In the genomic region with DNA sequence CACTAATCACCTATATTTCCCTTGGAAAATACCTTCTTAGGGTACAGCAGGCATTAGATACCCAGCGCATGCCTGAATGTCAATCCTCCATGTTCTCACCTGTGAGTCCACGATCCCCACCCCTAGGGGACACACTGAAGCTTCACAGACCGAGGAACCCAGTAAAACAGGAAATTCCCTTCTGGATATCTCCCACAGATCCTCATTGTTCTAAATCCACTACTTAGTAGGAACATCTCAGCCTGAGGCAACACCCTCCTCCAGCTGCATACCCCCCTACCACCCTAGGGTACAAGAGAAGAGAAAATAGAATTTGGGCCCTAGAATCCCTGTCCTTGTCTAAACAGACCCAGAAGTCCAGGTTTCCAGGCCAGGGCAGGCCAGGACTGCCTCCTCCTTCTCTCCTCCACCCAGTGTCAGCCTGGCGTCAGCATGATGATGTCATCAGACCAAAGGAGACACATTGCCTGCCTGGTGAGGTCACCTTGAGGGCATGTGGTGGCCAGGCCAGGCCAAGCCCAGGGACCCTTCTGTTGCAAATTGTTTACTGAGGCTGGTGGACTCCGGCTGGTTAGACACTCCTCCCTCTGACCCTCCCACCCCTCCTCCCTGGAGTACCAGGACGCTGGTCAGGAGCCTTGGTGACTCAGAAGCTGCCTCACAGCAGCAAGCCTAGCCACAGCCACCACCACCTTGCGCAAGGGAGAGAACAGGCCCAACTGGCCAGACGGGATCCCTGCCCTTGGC, we compare ENCODE assay signal across 1 cellular context.
TF ChIP-seq lines count a peak whose summit lies in the region.

No MANE protein-coding gene starts in this region.

TF ChIP-seq in K562, 482 proteins besides CTCF, POLR2A, EP300 and RAD21 (continued from another document and continues in another):
- TF ChIP-seq, protein P1, sequence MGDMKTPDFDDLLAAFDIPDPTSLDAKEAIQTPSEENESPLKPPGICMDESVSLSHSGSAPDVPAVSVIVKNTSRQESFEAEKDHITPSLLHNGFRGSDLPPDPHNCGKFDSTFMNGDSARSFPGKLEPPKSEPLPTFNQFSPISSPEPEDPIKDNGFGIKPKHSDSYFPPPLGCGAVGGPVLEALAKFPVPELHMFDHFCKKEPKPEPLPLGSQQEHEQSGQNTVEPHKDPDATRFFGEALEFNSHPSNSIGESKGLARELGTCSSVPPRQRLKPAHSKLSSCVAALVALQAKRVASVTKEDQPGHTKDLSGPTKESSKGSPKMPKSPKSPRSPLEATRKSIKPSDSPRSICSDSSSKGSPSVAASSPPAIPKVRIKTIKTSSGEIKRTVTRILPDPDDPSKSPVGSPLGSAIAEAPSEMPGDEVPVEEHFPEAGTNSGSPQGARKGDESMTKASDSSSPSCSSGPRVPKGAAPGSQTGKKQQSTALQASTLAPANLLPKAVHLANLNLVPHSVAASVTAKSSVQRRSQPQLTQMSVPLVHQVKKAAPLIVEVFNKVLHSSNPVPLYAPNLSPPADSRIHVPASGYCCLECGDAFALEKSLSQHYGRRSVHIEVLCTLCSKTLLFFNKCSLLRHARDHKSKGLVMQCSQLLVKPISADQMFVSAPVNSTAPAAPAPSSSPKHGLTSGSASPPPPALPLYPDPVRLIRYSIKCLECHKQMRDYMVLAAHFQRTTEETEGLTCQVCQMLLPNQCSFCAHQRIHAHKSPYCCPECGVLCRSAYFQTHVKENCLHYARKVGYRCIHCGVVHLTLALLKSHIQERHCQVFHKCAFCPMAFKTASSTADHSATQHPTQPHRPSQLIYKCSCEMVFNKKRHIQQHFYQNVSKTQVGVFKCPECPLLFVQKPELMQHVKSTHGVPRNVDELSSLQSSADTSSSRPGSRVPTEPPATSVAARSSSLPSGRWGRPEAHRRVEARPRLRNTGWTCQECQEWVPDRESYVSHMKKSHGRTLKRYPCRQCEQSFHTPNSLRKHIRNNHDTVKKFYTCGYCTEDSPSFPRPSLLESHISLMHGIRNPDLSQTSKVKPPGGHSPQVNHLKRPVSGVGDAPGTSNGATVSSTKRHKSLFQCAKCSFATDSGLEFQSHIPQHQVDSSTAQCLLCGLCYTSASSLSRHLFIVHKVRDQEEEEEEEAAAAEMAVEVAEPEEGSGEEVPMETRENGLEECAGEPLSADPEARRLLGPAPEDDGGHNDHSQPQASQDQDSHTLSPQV (IDR thresholded peaks at IDR 0.05) = 0 out of 2 replicates have a peak, but pooled peaks have one; percentile 36
- peak; percentile 61; the same call in 1 of the 2 replicates for TF ChIP-seq L3MBTL2 (IDR thresholded peaks at IDR 0.05)
- peak; percentile 43; the same call in 1 of the 2 replicates for TF ChIP-seq DPF2 (IDR thresholded peaks at IDR 0.05)
- no peak for TF ChIP-seq ZNF324 (CRISPR knock-in tag; IDR thresholded peaks at IDR 0.05)
- TF ChIP-seq, protein P2, sequence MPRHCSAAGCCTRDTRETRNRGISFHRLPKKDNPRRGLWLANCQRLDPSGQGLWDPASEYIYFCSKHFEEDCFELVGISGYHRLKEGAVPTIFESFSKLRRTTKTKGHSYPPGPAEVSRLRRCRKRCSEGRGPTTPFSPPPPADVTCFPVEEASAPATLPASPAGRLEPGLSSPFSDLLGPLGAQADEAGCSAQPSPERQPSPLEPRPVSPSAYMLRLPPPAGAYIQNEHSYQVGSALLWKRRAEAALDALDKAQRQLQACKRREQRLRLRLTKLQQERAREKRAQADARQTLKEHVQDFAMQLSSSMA (CRISPR knock-in tag; IDR thresholded peaks at IDR 0.05) = no peak
- TF ChIP-seq ZNF639 (CRISPR knock-in tag; conservative IDR thresholded peaks at IDR 0.05 in 1 of 2, IDR thresholded peaks at IDR 0.05 in 1 of 2) = 0 out of 4 replicates have a peak, but pooled peaks of 1 of the 2 experiments have one; percentile 32
- no peak for TF ChIP-seq ZNF41 (CRISPR knock-in tag; conservative IDR thresholded peaks at IDR 0.05)
- no peak for TF ChIP-seq STAG1 (CRISPR knock-in tag; IDR thresholded peaks at IDR 0.05; ENCODE audit: borderline replicate concordance)
- no peak for TF ChIP-seq SNRNP70 (optimal IDR thresholded peaks at IDR 0.05; ENCODE audit: low read depth, low read length)
- peak; percentile 84 for TF ChIP-seq JUND (IDR thresholded peaks at IDR 0.05; ENCODE audit: borderline replicate concordance, low read depth, low read length)
- TF ChIP-seq JUND (tag; IDR thresholded peaks at IDR 0.05; ENCODE audit: borderline replicate concordance, low read depth, low read length) = peak; percentile 89; the same call in 2 of the 3 replicates
- TF ChIP-seq CTBP1 (IDR thresholded peaks at IDR 0.05; ENCODE audit: borderline replicate concordance) = peak; percentile 46
- TF ChIP-seq MTA3 (IDR thresholded peaks at IDR 0.05; ENCODE audit: borderline replicate concordance) = peak; percentile 59; the same call in 1 of the 2 replicates
- TF ChIP-seq RBM39 (optimal IDR thresholded peaks at IDR 0.05; ENCODE audit: low read depth, low read length) = no peak
- no peak for TF ChIP-seq EZH2 (IDR thresholded peaks at IDR 0.05; ENCODE audit: borderline replicate concordance, low read depth, low read length)
- TF ChIP-seq MAX (CRISPR knock-in tag; IDR thresholded peaks at IDR 0.05) = peak; percentile 78
- TF ChIP-seq CEBPG (CRISPR knock-in tag; IDR thresholded peaks at IDR 0.05) = peak; percentile 93
- TF ChIP-seq CEBPG (tag; conservative IDR thresholded peaks at IDR 0.05 in 1 of 2, IDR thresholded peaks at IDR 0.05 in 1 of 2) = peak; percentile 86 to 88
- TF ChIP-seq DMBX1 (CRISPR knock-in tag; IDR thresholded peaks at IDR 0.05; ENCODE audit: borderline replicate concordance) = 0 out of 2 replicates have a peak, but pooled peaks have one; percentile 26
- peak; percentile 88 for TF ChIP-seq JUN (IDR thresholded peaks at IDR 0.05; ENCODE audit: borderline replicate concordance, low read depth, low read length)
- TF ChIP-seq JUN (CRISPR knock-in tag; IDR thresholded peaks at IDR 0.05; ENCODE audit: borderline replicate concordance) = no peak; the same call in 1 of the 2 replicates
- TF ChIP-seq, protein P3, sequence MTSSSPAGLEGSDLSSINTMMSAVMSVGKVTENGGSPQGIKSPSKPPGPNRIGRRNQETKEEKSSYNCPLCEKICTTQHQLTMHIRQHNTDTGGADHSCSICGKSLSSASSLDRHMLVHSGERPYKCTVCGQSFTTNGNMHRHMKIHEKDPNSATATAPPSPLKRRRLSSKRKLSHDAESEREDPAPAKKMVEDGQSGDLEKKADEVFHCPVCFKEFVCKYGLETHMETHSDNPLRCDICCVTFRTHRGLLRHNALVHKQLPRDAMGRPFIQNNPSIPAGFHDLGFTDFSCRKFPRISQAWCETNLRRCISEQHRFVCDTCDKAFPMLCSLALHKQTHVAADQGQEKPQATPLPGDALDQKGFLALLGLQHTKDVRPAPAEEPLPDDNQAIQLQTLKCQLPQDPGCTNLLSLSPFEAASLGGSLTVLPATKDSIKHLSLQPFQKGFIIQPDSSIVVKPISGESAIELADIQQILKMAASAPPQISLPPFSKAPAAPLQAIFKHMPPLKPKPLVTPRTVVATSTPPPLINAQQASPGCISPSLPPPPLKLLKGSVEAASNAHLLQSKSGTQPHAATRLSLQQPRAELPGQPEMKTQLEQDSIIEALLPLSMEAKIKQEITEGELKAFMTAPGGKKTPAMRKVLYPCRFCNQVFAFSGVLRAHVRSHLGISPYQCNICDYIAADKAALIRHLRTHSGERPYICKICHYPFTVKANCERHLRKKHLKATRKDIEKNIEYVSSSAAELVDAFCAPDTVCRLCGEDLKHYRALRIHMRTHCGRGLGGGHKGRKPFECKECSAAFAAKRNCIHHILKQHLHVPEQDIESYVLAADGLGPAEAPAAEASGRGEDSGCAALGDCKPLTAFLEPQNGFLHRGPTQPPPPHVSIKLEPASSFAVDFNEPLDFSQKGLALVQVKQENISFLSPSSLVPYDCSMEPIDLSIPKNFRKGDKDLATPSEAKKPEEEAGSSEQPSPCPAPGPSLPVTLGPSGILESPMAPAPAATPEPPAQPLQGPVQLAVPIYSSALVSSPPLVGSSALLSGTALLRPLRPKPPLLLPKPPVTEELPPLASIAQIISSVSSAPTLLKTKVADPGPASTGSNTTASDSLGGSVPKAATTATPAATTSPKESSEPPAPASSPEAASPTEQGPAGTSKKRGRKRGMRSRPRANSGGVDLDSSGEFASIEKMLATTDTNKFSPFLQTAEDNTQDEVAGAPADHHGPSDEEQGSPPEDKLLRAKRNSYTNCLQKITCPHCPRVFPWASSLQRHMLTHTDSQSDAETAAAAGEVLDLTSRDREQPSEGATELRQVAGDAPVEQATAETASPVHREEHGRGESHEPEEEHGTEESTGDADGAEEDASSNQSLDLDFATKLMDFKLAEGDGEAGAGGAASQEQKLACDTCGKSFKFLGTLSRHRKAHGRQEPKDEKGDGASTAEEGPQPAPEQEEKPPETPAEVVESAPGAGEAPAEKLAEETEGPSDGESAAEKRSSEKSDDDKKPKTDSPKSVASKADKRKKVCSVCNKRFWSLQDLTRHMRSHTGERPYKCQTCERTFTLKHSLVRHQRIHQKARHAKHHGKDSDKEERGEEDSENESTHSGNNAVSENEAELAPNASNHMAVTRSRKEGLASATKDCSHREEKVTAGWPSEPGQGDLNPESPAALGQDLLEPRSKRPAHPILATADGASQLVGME (CRISPR knock-in tag; IDR thresholded peaks at IDR 0.05) = no peak
- TF ChIP-seq MTA2 (IDR thresholded peaks at IDR 0.05; ENCODE audit: low read depth) = no peak
- TF ChIP-seq TFAP4 (CRISPR knock-in tag; IDR thresholded peaks at IDR 0.05; ENCODE audit: borderline replicate concordance) = peak; percentile 66; the same call in 1 of the 2 replicates
- 0 out of 2 replicates have a peak, but pooled peaks have one; percentile 22 for TF ChIP-seq ZKSCAN1 (IDR thresholded peaks at IDR 0.05; ENCODE audit: low read depth, low read length)
- no peak for TF ChIP-seq CCNT2 (IDR thresholded peaks at IDR 0.05; ENCODE audit: borderline replicate concordance, extremely low read depth, insufficient read length, low read depth, low read length)
- peak; percentile 66 for TF ChIP-seq ZBTB12 (CRISPR knock-in tag; IDR thresholded peaks at IDR 0.05)
- 0 out of 2 replicates have a peak, but pooled peaks have one; percentile 29 for TF ChIP-seq SMARCC2 (IDR thresholded peaks at IDR 0.05; ENCODE audit: low read depth)
- TF ChIP-seq ZBTB7A (IDR thresholded peaks at IDR 0.05; ENCODE audit: borderline replicate concordance, control insufficient read depth, low read depth, low read length) = peak; percentile 28; the same call in 1 of the 2 replicates
- TF ChIP-seq FOSL1 (tag; conservative IDR thresholded peaks at IDR 0.05) = peak; percentile 95
- TF ChIP-seq, protein P4, sequence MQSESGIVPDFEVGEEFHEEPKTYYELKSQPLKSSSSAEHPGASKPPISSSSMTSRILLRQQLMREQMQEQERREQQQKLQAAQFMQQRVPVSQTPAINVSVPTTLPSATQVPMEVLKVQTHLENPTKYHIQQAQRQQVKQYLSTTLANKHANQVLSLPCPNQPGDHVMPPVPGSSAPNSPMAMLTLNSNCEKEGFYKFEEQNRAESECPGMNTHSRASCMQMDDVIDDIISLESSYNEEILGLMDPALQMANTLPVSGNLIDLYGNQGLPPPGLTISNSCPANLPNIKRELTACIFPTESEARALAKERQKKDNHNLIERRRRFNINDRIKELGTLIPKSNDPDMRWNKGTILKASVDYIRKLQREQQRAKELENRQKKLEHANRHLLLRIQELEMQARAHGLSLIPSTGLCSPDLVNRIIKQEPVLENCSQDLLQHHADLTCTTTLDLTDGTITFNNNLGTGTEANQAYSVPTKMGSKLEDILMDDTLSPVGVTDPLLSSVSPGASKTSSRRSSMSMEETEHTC (IDR thresholded peaks at IDR 0.05) = peak; percentile 59; the same call in 1 of the 2 replicates
- TF ChIP-seq CREM (IDR thresholded peaks at IDR 0.05; ENCODE audit: low read depth) = peak; percentile 93
- 0 out of 2 replicates have a peak, but pooled peaks have one; percentile 18 for TF ChIP-seq ETV5 (CRISPR knock-in tag; IDR thresholded peaks at IDR 0.05; ENCODE audit: low read depth)
- TF ChIP-seq CREB1 (IDR thresholded peaks at IDR 0.05) = peak; percentile 91
- TF ChIP-seq CREB1 (CRISPR knock-in tag; IDR thresholded peaks at IDR 0.05) = peak; percentile 79
- TF ChIP-seq ZNF57 (CRISPR knock-in tag; IDR thresholded peaks at IDR 0.05) = no peak
- peak; percentile 37; the same call in 1 of the 2 replicates for TF ChIP-seq ATF1 (CRISPR knock-in tag; IDR thresholded peaks at IDR 0.05)
- peak; percentile 90 for TF ChIP-seq ATF1 (tag; IDR thresholded peaks at IDR 0.05)
- no peak for TF ChIP-seq FOXK2 (conservative IDR thresholded peaks at IDR 0.05 in 1 of 2, IDR thresholded peaks at IDR 0.05 in 1 of 2; ENCODE audit: low read depth in 2 of 2)
- peak; percentile 44; the same call in 1 of the 2 replicates for TF ChIP-seq RBFOX2 (IDR thresholded peaks at IDR 0.05; ENCODE audit: low read depth, low read length)
